Comparison of ENCODE assay signal across 8 cellular contexts in genomic region chr11:111935331-111936044, GRCh38. TPM values are rescaled to one million over a fixed set of nuclear protein-coding genes. Genes with fewer than 3 reads are reported as not detected.
DNase-seq lines count a peak whose midpoint lies in the region; ATAC-seq, FAIRE-seq and TF ChIP-seq lines count a peak whose summit lies in the region.
"Had no signal": no experiment of that assay in that cellular context is flagged by ENCODE, and none has a peak within 500 bp of the region (broad histone marks: within the 10 kb centered on the region; RNA-seq: fewer than 3 reads in every experiment).

No MANE protein-coding gene starts in this region.

- H3K9me3 ChIP-seq in hepatocyte (ENCODE audit: low read depth) (no peaks in the 10 kb centered on the region), testis (no peaks in the 10 kb centered on the region)

- H4K20me1 ChIP-seq in hepatocyte (ENCODE audit: insufficient read depth, poor library complexity, severe bottlenecking): no peaks in the 10 kb centered on the region

- TF ChIP-seq CTCF in WTC11 (IDR thresholded peaks at IDR 0.05) (no peak), hepatocyte (IDR thresholded peaks at IDR 0.05; ENCODE audit: poor library complexity) (no peak), testis (IDR thresholded peaks at IDR 0.05) (no peak)

- H3K27ac ChIP-seq in hepatocyte (peak overlapping the region; percentile 84), testis (no peak overlapping the region)

- peak overlapping the region; percentile 78 for H3K4me2 ChIP-seq in hepatocyte

- POLR2A ChIA-PET in WTC11 (lab: Charles Lee): interaction anchor here (0.9 to 1.0 kb wide), 2 partner anchors 9 to 43 kb away, joined by 3 to 4 read pairs; no protein-coding TSS in a partner anchor

- H3K36me3 Mint-ChIP-seq in WTC11: no peaks in the 10 kb centered on the region

- H3K4me1 Mint-ChIP-seq in WTC11: peaks cover 44% of the 10 kb centered on the region

- 0 out of 2 replicates have a peak overlapping the region, but pooled peaks have one; percentile 68 for H3K4me3 Mint-ChIP-seq in WTC11

- H3K36me3 ChIP-seq in hepatocyte (replicated peaks; ENCODE audit: insufficient read depth, low read depth) (no peaks in the 10 kb centered on the region), testis (ENCODE audit: low read depth, missing control alignments) (no peaks in the 10 kb centered on the region)

- TF ChIP-seq POLR2A in testis (IDR thresholded peaks at IDR 0.05): no peak

- H3K27me3 ChIP-seq in hepatocyte: no peaks in the 10 kb centered on the region
- H3K27me3 ChIP-seq in testis: no peaks in the 10 kb centered on the region

- FAIRE-seq in HTR-8/SVneo (lab: Jason Lieb, UNC): peak; percentile 54

- no peak overlapping the region for H3K27ac Mint-ChIP-seq in WTC11

- intact Hi-C loops in testis (cut with DNase I; ENCODE audit: low total_unique reads): loop anchor here (5.0 kb wide), 1 partner anchor 42 kb away; no protein-coding TSS in a partner anchor

- no peak for ATAC-seq in WTC11
- no peak for ATAC-seq in HG03378 (IDR thresholded peaks at IDR 0.05; ENCODE audit: unreplicated experiment)

- no peak overlapping the region for H3K4me3 ChIP-seq in hepatocyte
- no peak overlapping the region for H3K4me3 ChIP-seq in testis

- CTCF ChIA-PET in WTC11 (lab: Charles Lee): interaction anchor here (1.6 to 7.9 kb wide), 3 partner anchors 9 to 47 kb away, joined by 8 to 121 read pairs (median 12); no protein-coding TSS in a partner anchor

- no peak overlapping the region for H2AFZ ChIP-seq in hepatocyte

- no peaks in the 10 kb centered on the region for H3K79me2 ChIP-seq in hepatocyte

- H3K9me2 ChIP-seq in hepatocyte (replicated peaks; ENCODE audit: insufficient read depth): no peaks in the 10 kb centered on the region

- H3K27me3 Mint-ChIP-seq in WTC11 (ENCODE audit: low read depth): no peaks in the 10 kb centered on the region; the same call in 1 of the 2 replicates

- WGBS in hepatocyte (ENCODE audit: low lambda C conversion rate, missing lambda C conversion rate): 52% methylated on average over 4 of the region's 4 CpGs
- WGBS in testis, 2 donors: 60 to 68% methylated on average over 4 of the region's 4 CpGs

- DNase-seq in HTR-8/SVneo (ENCODE audit: insufficient read length, low spot score): no peak
- DNase-seq in WTC11 (ENCODE audit: low spot score): no peak
- peak; percentile 66 for DNase-seq in hepatocyte (ENCODE audit: low spot score)
- peak; percentile 33 for DNase-seq in stimulated activated CD8-positive, alpha-beta memory T cell treated with anti-CD3 and anti-CD28 coated beads, Interleukin-4, amount 100 ng/mL, for 48 hours
- no peak for DNase-seq in testis
- DNase-seq in NCI-H526 treated with DMSO at 0.1 percent for 48 hours (lab: John Stamatoyannopoulos, UW): no peak
- DNase-seq: NCI-H226 had no signal

- H3K4me1 ChIP-seq in hepatocyte (ENCODE audit: insufficient read depth) (peaks cover 16% of the 10 kb centered on the region), testis (peaks cover 13% of the 10 kb centered on the region)

- no peaks in the 10 kb centered on the region for H3K9me3 Mint-ChIP-seq in WTC11

TF ChIP-seq in WTC11, 78 proteins besides CTCF, POLR2A, EP300 and RAD21:
- TF ChIP-seq GABPB1 (CRISPR knock-in tag; IDR thresholded peaks at IDR 0.05): peak; percentile 70; the same call in 1 of the 2 replicates
- TF ChIP-seq MAX (CRISPR knock-in tag; IDR thresholded peaks at IDR 0.05): no peak
- no peak for TF ChIP-seq SMAD4 (CRISPR knock-in tag; IDR thresholded peaks at IDR 0.05)

RNA-seq across cellular contexts. Expression of gene DIXDC1, which starts 1.7 kb away (rescaled TPM):
- total RNA-seq in WTC11 (2021) (12.6 to 14.6 TPM (median 13.5 TPM) in 3 replicates), hepatocyte (14.7 and 18.4 TPM in 2 replicates), testis (10 to 100 TPM; 21.8 to 26.6 TPM)
- polyA plus RNA-seq in hepatocyte (5.2 and 8.2 TPM in 2 replicates), testis (ENCODE audit: insufficient read depth, low read depth, low replicate concordance) (49.5 TPM)

RNA-seq across cellular contexts. Expression of gene C11orf52, which starts 16.8 kb away (rescaled TPM):
- total RNA-seq in WTC11 (2021) (2.1 to 4.2 TPM (median 3.0 TPM) in 3 replicates), hepatocyte (8.7 and 14.8 TPM in 2 replicates), testis (1 to 10 TPM; 1.4 to 2.0 TPM)
- polyA plus RNA-seq in hepatocyte (21.1 and 23.7 TPM in 2 replicates), testis (ENCODE audit: insufficient read depth, low read depth, low replicate concordance) (1.6 TPM)

RNA-seq across cellular contexts. Expression of gene HSPB2, which starts 23.0 kb away (rescaled TPM):
- total RNA-seq in WTC11 (2021) (0.33 to 0.62 TPM (median 0.55 TPM) in 3 replicates), hepatocyte (not detected in 2 replicates), testis (not detected)
- polyA plus RNA-seq in hepatocyte (0.19 and 0.29 TPM in 2 replicates), testis (ENCODE audit: insufficient read depth, low read depth, low replicate concordance) (6.0 TPM)

RNA-seq across cellular contexts. Expression of gene CRYAB, which starts 23.9 kb away (rescaled TPM):
- total RNA-seq in WTC11 (2021): 1.3 to 2.1 TPM (median 1.4 TPM) in 3 replicates
- total RNA-seq in hepatocyte: 15.7 and 20.5 TPM in 2 replicates
- 64.8 and 123 TPM in 2 replicates for polyA plus RNA-seq in hepatocyte
- 10 to 100 TPM; 18.4 to 20.6 TPM for total RNA-seq in testis
- polyA plus RNA-seq in testis (ENCODE audit: insufficient read depth, low read depth, low replicate concordance): 116 TPM

RNA-seq across cellular contexts. Expression of gene CFAP68, which starts 56.1 kb away (rescaled TPM):
- total RNA-seq in WTC11 (2021) (18.7 to 22.6 TPM (median 20.4 TPM) in 3 replicates), hepatocyte (21.1 and 24.6 TPM in 2 replicates), testis (10 to 100 TPM; 62.7 to 68.5 TPM)
- polyA plus RNA-seq in hepatocyte (19.9 and 21.8 TPM in 2 replicates), testis (ENCODE audit: insufficient read depth, low read depth, low replicate concordance) (103 TPM)

Comparison
In these comparisons a context has a peak if more than half of its experiments do, and no peak if none do; other contexts are left out.
1. DNase-seq: peak in hepatocyte (single experiment) and stimulated activated CD8-positive, alpha-beta memory T cell treated with anti-CD3 and anti-CD28 coated beads, Interleukin-4, amount 100 ng/mL, for 48 hours (single experiment); none in HTR-8/SVneo (single experiment), WTC11 (single experiment), testis (single experiment) and NCI-H526 treated with DMSO at 0.1 percent for 48 hours (single experiment).